Comparison of ENCODE assay signal across 9 cellular contexts in the genomic region with DNA sequence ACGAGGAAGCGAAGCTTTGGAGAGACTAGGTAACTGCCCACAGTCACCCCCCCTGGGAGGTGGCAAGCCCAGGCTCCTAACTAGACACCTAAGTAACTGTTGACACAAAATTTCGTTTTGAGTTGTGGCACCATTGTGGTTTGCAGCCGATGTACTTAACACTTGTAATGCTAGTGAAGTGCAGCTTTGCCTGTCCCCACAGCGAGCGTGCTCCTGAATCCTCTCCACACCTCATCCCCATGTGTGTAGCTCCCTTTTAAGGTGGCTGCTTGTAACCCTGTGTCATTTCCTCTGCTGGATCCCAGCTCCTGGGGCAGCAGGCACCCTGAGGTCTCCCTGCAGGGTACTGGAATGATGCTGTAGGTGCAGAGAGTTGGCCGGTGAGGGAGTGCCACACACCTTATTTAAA.
DNase-seq lines count a peak whose midpoint lies in the region; ATAC-seq and TF ChIP-seq lines count a peak whose summit lies in the region.
"Had no signal": no experiment of that assay in that cellular context is flagged by ENCODE, and none has a peak within 500 bp of the region (broad histone marks: within the 10 kb centered on the region; RNA-seq: fewer than 3 reads in every experiment).

No MANE protein-coding gene starts in this region.

- no peak for TF ChIP-seq POLR2A in thyroid gland (IDR thresholded peaks at IDR 0.05)

- intact Hi-C loops in thyroid gland (cut with DNase I): no loop called here

- peak overlapping the region; percentile 47 to 88 (median 72) for H3K4me2 ChIP-seq in BLaER1 treated with 17β-estradiol and CSF1 and Interleukin-3, amounts not matched to agents 10 nM and 100 nM

- DNase-seq in NCI-H526 (lab: John Stamatoyannopoulos, UW) (peak; percentile 31 to 55), thyroid gland (no peak), NAMALWA (ENCODE audit: low spot score) (no peak), NCI-H1930 (lab: John Stamatoyannopoulos, UW) (no peak), dedifferentiated amniotic fluid mesenchymal stem cell (ENCODE audit: extremely low spot score) (no peak)
- DNase-seq: erythroblast had no signal

- peak overlapping the region in 3 of 11 experiments; percentile 8 to 31 (median 13); a peak in 1 of 22 replicates for H3K9ac ChIP-seq in BLaER1 treated with 17β-estradiol and CSF1 and Interleukin-3, amounts not matched to agents 10 nM and 100 nM

- no peak overlapping the region for H3K4me3 ChIP-seq in BLaER1 treated with 17β-estradiol and CSF1 and Interleukin-3, amounts not matched to agents 10 nM and 100 nM
- no peak overlapping the region for H3K4me3 ChIP-seq in thyroid gland (replicated peaks in 1 of 3)

- TF ChIP-seq CTCF in thyroid gland (IDR thresholded peaks at IDR 0.05): no peak

- ATAC-seq in GM19328 (IDR thresholded peaks at IDR 0.05; ENCODE audit: unreplicated experiment): peak; percentile 43
- peak; percentile 37 for ATAC-seq in HG02981 (IDR thresholded peaks at IDR 0.05; ENCODE audit: unreplicated experiment)

- peaks cover 35 to 69% (median 64%) of the 10 kb centered on the region in 10 experiments for H3K4me1 ChIP-seq in BLaER1 treated with 17β-estradiol and CSF1 and Interleukin-3, amounts not matched to agents 10 nM and 100 nM
- no peaks in the 10 kb centered on the region for H3K4me1 ChIP-seq in thyroid gland

- peaks cover 33 to 44% (median 41%) of the 10 kb centered on the region in 11 experiments for H3K9me3 ChIP-seq in BLaER1 treated with 17β-estradiol and CSF1 and Interleukin-3, amounts not matched to agents 10 nM and 100 nM (replicated peaks in 1 of 11)
- H3K9me3 ChIP-seq in thyroid gland: no peaks in the 10 kb centered on the region

- WGBS in thyroid gland, 2 donors: 83 to 84% methylated on average over 7 of the region's 7 CpGs

- H3K27me3 ChIP-seq in BLaER1 treated with 17β-estradiol and CSF1 and Interleukin-3, amounts not matched to agents 10 nM and 100 nM: no peaks in the 10 kb centered on the region
- no peaks in the 10 kb centered on the region for H3K27me3 ChIP-seq in thyroid gland

- peaks cover 46 to 90% (median 72%) of the 10 kb centered on the region in 11 experiments for H4K20me1 ChIP-seq in BLaER1 treated with 17β-estradiol and CSF1 and Interleukin-3, amounts not matched to agents 10 nM and 100 nM

- H3K27ac ChIP-seq in BLaER1 treated with 17β-estradiol and CSF1 and Interleukin-3, amounts not matched to agents 10 nM and 100 nM: 0 out of 22 replicates have a peak overlapping the region, but pooled peaks of 2 of the 11 experiments have one; percentile 13 to 19
- H3K27ac ChIP-seq in thyroid gland: no peak overlapping the region

- peaks cover 25 to 43% (median 32%) of the 10 kb centered on the region in 11 experiments for H3K36me3 ChIP-seq in BLaER1 treated with 17β-estradiol and CSF1 and Interleukin-3, amounts not matched to agents 10 nM and 100 nM
- H3K36me3 ChIP-seq in thyroid gland: no peaks in the 10 kb centered on the region

Comparison
In these comparisons a context has a peak if more than half of its experiments do, and no peak if none do; other contexts are left out.
1. DNase-seq: peak in NCI-H526 (2 of 2); none in thyroid gland (0 of 2), NAMALWA (single experiment), NCI-H1930 (0 of 2) and dedifferentiated amniotic fluid mesenchymal stem cell (single experiment).